ENCODE assay signal across 1 cellular context in the genomic region with DNA sequence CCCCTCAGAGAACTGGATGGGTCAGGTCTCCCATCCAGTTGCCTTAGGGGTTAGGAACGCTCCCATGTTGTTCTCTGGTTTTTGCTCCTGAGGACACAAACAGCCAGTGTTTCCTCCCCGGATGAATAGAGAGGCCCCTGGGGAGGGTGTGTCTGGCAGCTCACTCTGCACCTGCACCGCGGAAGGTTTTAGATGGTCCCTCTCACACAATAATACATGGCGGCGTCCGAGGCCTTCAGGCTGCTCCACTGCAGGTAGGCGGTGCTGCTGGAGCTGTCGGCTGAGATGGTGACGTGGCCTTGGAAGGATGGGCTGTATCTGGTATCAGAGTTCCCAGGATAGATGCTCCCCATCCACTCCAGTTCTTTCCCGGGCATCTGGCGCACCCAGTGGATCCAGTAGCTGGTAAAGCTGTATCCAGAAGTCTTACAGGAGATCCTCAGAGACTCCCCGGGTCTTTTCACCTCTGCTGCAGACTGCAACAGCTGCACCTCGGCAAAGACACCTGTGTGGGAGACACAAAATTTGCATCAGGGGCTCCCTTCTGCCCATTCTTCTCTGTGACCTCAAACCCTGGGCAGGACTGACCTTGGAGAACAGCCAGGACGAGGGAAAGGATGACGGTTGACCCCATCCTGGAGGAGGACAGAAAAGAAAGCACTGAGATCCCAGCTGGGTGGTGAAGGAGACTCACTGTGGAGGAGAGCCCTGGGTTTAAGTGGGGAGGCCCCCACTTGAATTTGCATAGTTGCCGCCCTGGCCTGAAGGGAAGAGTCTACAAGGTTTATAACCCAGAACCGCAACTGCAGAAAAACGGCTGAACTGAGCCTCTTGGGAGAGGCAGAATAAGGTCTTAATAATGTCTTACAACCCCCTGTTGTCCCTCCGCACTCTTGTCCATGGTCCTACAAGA.
TF ChIP-seq lines count a peak whose summit lies in the region.

No MANE protein-coding gene starts in this region.

TF ChIP-seq in HepG2, 621 proteins besides CTCF, POLR2A, EP300 and RAD21:
- TF ChIP-seq, protein P1, sequence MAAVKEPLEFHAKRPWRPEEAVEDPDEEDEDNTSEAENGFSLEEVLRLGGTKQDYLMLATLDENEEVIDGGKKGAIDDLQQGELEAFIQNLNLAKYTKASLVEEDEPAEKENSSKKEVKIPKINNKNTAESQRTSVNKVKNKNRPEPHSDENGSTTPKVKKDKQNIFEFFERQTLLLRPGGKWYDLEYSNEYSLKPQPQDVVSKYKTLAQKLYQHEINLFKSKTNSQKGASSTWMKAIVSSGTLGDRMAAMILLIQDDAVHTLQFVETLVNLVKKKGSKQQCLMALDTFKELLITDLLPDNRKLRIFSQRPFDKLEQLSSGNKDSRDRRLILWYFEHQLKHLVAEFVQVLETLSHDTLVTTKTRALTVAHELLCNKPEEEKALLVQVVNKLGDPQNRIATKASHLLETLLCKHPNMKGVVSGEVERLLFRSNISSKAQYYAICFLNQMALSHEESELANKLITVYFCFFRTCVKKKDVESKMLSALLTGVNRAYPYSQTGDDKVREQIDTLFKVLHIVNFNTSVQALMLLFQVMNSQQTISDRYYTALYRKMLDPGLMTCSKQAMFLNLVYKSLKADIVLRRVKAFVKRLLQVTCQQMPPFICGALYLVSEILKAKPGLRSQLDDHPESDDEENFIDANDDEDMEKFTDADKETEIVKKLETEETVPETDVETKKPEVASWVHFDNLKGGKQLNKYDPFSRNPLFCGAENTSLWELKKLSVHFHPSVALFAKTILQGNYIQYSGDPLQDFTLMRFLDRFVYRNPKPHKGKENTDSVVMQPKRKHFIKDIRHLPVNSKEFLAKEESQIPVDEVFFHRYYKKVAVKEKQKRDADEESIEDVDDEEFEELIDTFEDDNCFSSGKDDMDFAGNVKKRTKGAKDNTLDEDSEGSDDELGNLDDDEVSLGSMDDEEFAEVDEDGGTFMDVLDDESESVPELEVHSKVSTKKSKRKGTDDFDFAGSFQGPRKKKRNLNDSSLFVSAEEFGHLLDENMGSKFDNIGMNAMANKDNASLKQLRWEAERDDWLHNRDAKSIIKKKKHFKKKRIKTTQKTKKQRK (IDR thresholded peaks at IDR 0.05; ENCODE audit: low read length): no peak
- TF ChIP-seq RBFOX2 (IDR thresholded peaks at IDR 0.05; ENCODE audit: low read depth, low read length): 0 out of 2 replicates have a peak, but pooled peaks have one; percentile 5
TF ChIP-seq in HepG2: peak in this region for 1.
